In genomic region chr2:52976132-52976949, GRCh38 we compare ENCODE assay signal across 9 cellular contexts.
DNase-seq lines count a peak whose midpoint lies in the region; ATAC-seq and TF ChIP-seq lines count a peak whose summit lies in the region.
"Had no signal": no experiment of that assay in that cellular context is flagged by ENCODE, and none has a peak within 500 bp of the region (broad histone marks: within the 10 kb centered on the region; RNA-seq: fewer than 3 reads in every experiment).

No MANE protein-coding gene starts in this region.

- H3K27ac ChIP-seq in GM23248 (no peak overlapping the region), prostate gland (no peak overlapping the region)
- H3K27ac ChIP-seq: thoracic aorta had no signal

- intact Hi-C loops in prostate gland (cut with DNase I): no loop called here

- H3K9ac ChIP-seq in GM23248: no peak overlapping the region
- no peak overlapping the region for H3K9ac ChIP-seq in NT2/D1 (ENCODE audit: insufficient read length, low read depth)

- H4K20me1 ChIP-seq in GM23248 (ENCODE audit: insufficient read depth): no peaks in the 10 kb centered on the region

- no peaks in the 10 kb centered on the region for H3K9me2 ChIP-seq in GM23248 (ENCODE audit: insufficient read depth)

- no peaks in the 10 kb centered on the region for H3K79me2 ChIP-seq in GM23248 (ENCODE audit: insufficient read depth)

- H3K4me3 ChIP-seq in GM23248 (no peak overlapping the region), NT2/D1 (ENCODE audit: insufficient read length, low read depth) (no peak overlapping the region), fibroblast of pulmonary artery (replicated peaks; ENCODE audit: low read depth, low read length) (no peak overlapping the region), prostate gland (no peak overlapping the region)
- H3K4me3 ChIP-seq: thoracic aorta had no signal

- ATAC-seq in HG03571 (IDR thresholded peaks at IDR 0.05; ENCODE audit: unreplicated experiment) (no peak), HG03520 (IDR thresholded peaks at IDR 0.05; ENCODE audit: unreplicated experiment) (no peak)

- TF ChIP-seq CTCF in fibroblast of pulmonary artery (IDR thresholded peaks at IDR 0.05; ENCODE audit: low read length, missing control alignments) (peak; percentile 67), prostate gland (IDR thresholded peaks at IDR 0.05) (peak in 1 of 4 experiments; percentile 47)

- H3K27me3 ChIP-seq in GM23248 (replicated peaks; ENCODE audit: insufficient read depth) (no peaks in the 10 kb centered on the region), NT2/D1 (ENCODE audit: insufficient read depth, insufficient read length) (no peaks in the 10 kb centered on the region), prostate gland (replicated peaks; ENCODE audit: insufficient read depth) (no peaks in the 10 kb centered on the region)

- WGBS in GM23248 (ENCODE audit: low coverage in 1 of 2, low lambda C conversion rate in 2 of 2, missing lambda C conversion rate in 2 of 2), 2 experiments: 26 to 45% methylated on average over 2 of the region's 2 CpGs
- WGBS in prostate gland: 42% methylated on average over 2 of the region's 2 CpGs

- DNase-seq in ACHN: peak; percentile 29
- DNase-seq in GM23248: peak; percentile 20
- DNase-seq in NT2/D1 (ENCODE audit: low read depth, low spot score): peak; percentile 44
- DNase-seq in fibroblast of pulmonary artery (ENCODE audit: low read depth): peak; percentile 19
- no peak for DNase-seq in prostate gland (ENCODE audit: low spot score)
- DNase-seq in NCI-H2196 (lab: John Stamatoyannopoulos, UW; ENCODE audit: unreplicated experiment): no peak

- H3K9me3 ChIP-seq in GM23248 (ENCODE audit: low read depth): no peaks in the 10 kb centered on the region
- no peaks in the 10 kb centered on the region for H3K9me3 ChIP-seq in NT2/D1 (ENCODE audit: insufficient read depth, low read length)
- no peaks in the 10 kb centered on the region for H3K9me3 ChIP-seq in prostate gland
- H3K9me3 ChIP-seq: thoracic aorta had no signal

- no peaks in the 10 kb centered on the region for H3F3A ChIP-seq in GM23248 (ENCODE audit: insufficient read depth)

- no peak overlapping the region for H3K4me2 ChIP-seq in GM23248 (ENCODE audit: unreplicated experiment)

- H2AFZ ChIP-seq in GM23248: no peak overlapping the region

- H3K36me3 ChIP-seq in GM23248 (ENCODE audit: low read depth) (no peaks in the 10 kb centered on the region), NT2/D1 (ENCODE audit: insufficient read depth, insufficient read length, low read length) (no peaks in the 10 kb centered on the region), prostate gland (no peaks in the 10 kb centered on the region)
- H3K36me3 ChIP-seq: thoracic aorta had no signal

- in situ Hi-C loops in ACHN (cut with HindIII; ENCODE audit: low pct_ligation_motif_present, low pct_unique_long_range_greater_than_20kb, low sequenced_read_pairs) (no loop called here), GM23248 (cut with MboI) (no loop called here)

- no peaks in the 10 kb centered on the region for H3K4me1 ChIP-seq in GM23248 (ENCODE audit: insufficient read depth)
- no peaks in the 10 kb centered on the region for H3K4me1 ChIP-seq in NT2/D1 (ENCODE audit: insufficient read depth, insufficient read length)
- H3K4me1 ChIP-seq in prostate gland (replicated peaks): no peaks in the 10 kb centered on the region

- no peak for TF ChIP-seq POLR2A in prostate gland (IDR thresholded peaks at IDR 0.05)

Comparison
In these comparisons a context has a peak if more than half of its experiments do, and no peak if none do; other contexts are left out.
1. DNase-seq: peak in ACHN (single experiment), GM23248 (single experiment), NT2/D1 (single experiment) and fibroblast of pulmonary artery (single experiment); none in prostate gland (single experiment) and NCI-H2196 (single experiment).